Comparison of ENCODE assay signal across 20 cellular contexts in the genomic region with DNA sequence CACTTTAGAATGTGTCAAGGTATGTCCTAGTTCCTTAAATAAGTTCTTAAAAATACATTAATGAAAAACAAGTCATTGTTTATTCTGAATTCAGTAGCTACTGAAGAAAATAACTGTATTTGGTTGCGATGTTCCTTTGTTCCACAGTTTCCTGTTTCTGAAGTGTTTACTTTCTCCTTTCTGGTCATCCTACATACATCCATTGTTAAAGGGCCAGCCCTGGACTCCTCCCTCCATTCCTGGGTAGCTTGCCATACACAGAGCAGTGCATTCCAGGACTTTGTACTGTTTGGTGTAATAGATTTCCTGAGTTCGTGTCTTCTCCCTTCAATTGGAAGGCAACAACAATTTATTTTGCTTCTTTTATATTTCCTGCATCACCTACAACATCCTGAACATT.
"Had no signal": no experiment of that assay in that cellular context is flagged by ENCODE, and none has a peak within 500 bp of the region (broad histone marks: within the 10 kb centered on the region; RNA-seq: fewer than 3 reads in every experiment).

No MANE protein-coding gene starts in this region.

- DNase-seq: colonic mucosa; dorsolateral prefrontal cortex; effector CD8-positive, alpha-beta T cell; foreskin keratinocyte; immature natural killer cell; left colon; left ventricle myocardium superior; naive thymus-derived CD4-positive, alpha-beta T cell; nephron progenitor cell; small intestine; stimulated activated CD4-positive, alpha-beta T cell treated with anti-CD3 and anti-CD28 coated beads, Interleukin-12 subunit alpha, Interleukin-12 subunit beta, amount 100 ng/mL, for 4 hours; stimulated activated naive CD4-positive, alpha-beta T cell; stomach; substantia nigra; trophoblast cell had no signal

- H3K9me3 ChIP-seq: colonic mucosa, esophagus muscularis mucosa, right atrium auricular region, stomach had no signal

- H3K27ac ChIP-seq: colonic mucosa, dorsolateral prefrontal cortex, epithelial cell of prostate, esophagus muscularis mucosa, foreskin keratinocyte, right atrium auricular region, stomach had no signal

- FAIRE-seq: keratinocyte, small intestine had no signal

- H3K4me3 ChIP-seq: colonic mucosa, dorsolateral prefrontal cortex, esophagus muscularis mucosa, lung, right atrium auricular region, stomach had no signal

- H3K36me3 ChIP-seq: colonic mucosa, esophagus muscularis mucosa, right atrium auricular region, stomach had no signal

- H3K4me1 ChIP-seq: colonic mucosa, esophagus muscularis mucosa, foreskin keratinocyte, right atrium auricular region, stomach had no signal

- H3K27me3 ChIP-seq: colonic mucosa, dorsolateral prefrontal cortex, esophagus muscularis mucosa, foreskin keratinocyte, right atrium auricular region, stomach had no signal
